ENCODE assay signal across 8 cellular contexts in genomic region chr14:73759183-73759713, GRCh38. TPM values are rescaled to one million over a fixed set of nuclear protein-coding genes. Genes with fewer than 3 reads are reported as not detected.
DNase-seq lines count a peak whose midpoint lies in the region; ATAC-seq and TF ChIP-seq lines count a peak whose summit lies in the region.

No MANE protein-coding gene starts in this region.

- no peak for ATAC-seq in GM18858 (IDR thresholded peaks at IDR 0.05; ENCODE audit: unreplicated experiment)
- ATAC-seq in HG03097 (IDR thresholded peaks at IDR 0.05; ENCODE audit: low FRiP score, unreplicated experiment) = no peak

- H3K27ac ChIP-seq in PC-9 (peak overlapping the region; percentile 90; the same call in 1 of the 2 replicates), ascending aorta (peak overlapping the region; percentile 98 to 99), right atrium auricular region (peak overlapping the region; percentile 95 to 99)

- CTCF ChIA-PET in PC-9 (lab: Charles Lee) = interaction anchor here (0.6 to 1.6 kb wide), 6 partner anchors 9 to 91 kb away, joined by 3 to 5 read pairs (median 3); no protein-coding TSS in a partner anchor

- H3F3A ChIP-seq in PC-9 (ENCODE audit: insufficient read depth, low read depth) = peaks cover 50% of the 10 kb centered on the region

- no peaks in the 10 kb centered on the region for H3K27me3 ChIP-seq in PC-9 (ENCODE audit: insufficient read depth, low read depth)
- H3K27me3 ChIP-seq in ascending aorta = no peaks in the 10 kb centered on the region
- H3K27me3 ChIP-seq in right atrium auricular region = no peaks in the 10 kb centered on the region

- H4K20me1 ChIP-seq in PC-9 (ENCODE audit: insufficient read depth) = no peaks in the 10 kb centered on the region

- intact Hi-C loops in PC-9 (cut with micrococcal nuclease; ENCODE audit: unreplicated experiment) (loop anchor here (2.0 to 5.0 kb wide), 2 partner anchors 30 to 97 kb away; no protein-coding TSS in a partner anchor), ascending aorta (cut with DNase I) (loop anchor here (10.0 kb wide), 1 partner anchor 326 kb away; the partner anchor contains the start of genes ALDH6A1 and LIN52), posterior vena cava (cut with DNase I) (loop anchor here in 1 of 2 donors (2.0 kb wide), 1 partner anchor 28 kb away; no protein-coding TSS in a partner anchor)

- peak overlapping the region; percentile 96 for H3K4me2 ChIP-seq in PC-9

- H2AFZ ChIP-seq in PC-9 = no peak overlapping the region

- H3K9me3 ChIP-seq in PC-9 (ENCODE audit: insufficient read depth, low read depth) = no peaks in the 10 kb centered on the region
- H3K9me3 ChIP-seq in ascending aorta = no peaks in the 10 kb centered on the region
- no peaks in the 10 kb centered on the region for H3K9me3 ChIP-seq in right atrium auricular region

- H3K4me3 ChIP-seq in PC-9 (peak overlapping the region; percentile 90), ascending aorta (peak overlapping the region; percentile 83 to 92), right atrium auricular region (peak overlapping the region; percentile 75 to 85)

- BruUV-seq in PC-9 (replicated peaks; lab: Mats Ljungman, UMichigan) = no TSS peak

- no peaks in the 10 kb centered on the region for H3K36me3 ChIP-seq in PC-9 (ENCODE audit: low read depth)
- H3K36me3 ChIP-seq in ascending aorta = no peaks in the 10 kb centered on the region
- no peaks in the 10 kb centered on the region for H3K36me3 ChIP-seq in right atrium auricular region

- H3K79me2 ChIP-seq in PC-9 (ENCODE audit: low read depth) = peaks cover 66% of the 10 kb centered on the region

- POLR2A ChIA-PET in PC-9 (lab: Charles Lee; ENCODE audit: unreplicated experiment) = interaction anchor here (0.5 to 1.2 kb wide), 6 partner anchors 26 to 734 kb away, joined by 3 to 14 read pairs (median 5); partner anchors contain the start of genes ISCA2 and NPC2

- TF ChIP-seq CTCF in PC-9 (conservative IDR thresholded peaks at IDR 0.05) (no peak), ascending aorta (IDR thresholded peaks at IDR 0.05) (no peak), right atrium auricular region (IDR thresholded peaks at IDR 0.05) (no peak)

- peaks cover 59% of the 10 kb centered on the region for H3K4me1 ChIP-seq in PC-9 (replicated peaks; ENCODE audit: insufficient read depth)
- peaks cover 36 to 82% of the 10 kb centered on the region in 2 donors for H3K4me1 ChIP-seq in ascending aorta
- H3K4me1 ChIP-seq in right atrium auricular region = peaks cover 0 to 89% of the 10 kb centered on the region in 2 donors

- H3K9me2 ChIP-seq in PC-9 (ENCODE audit: insufficient read depth) = no peaks in the 10 kb centered on the region

- DNase-seq in NCI-H82 (lab: John Stamatoyannopoulos, UW) (peak; percentile 71), NCI-H82 treated with DMSO at 0.1 percent for 48 hours (lab: John Stamatoyannopoulos, UW; ENCODE audit: unreplicated experiment) (no peak), PC-9 (peak in 1 of 2 experiments; percentile 61), ascending aorta (ENCODE audit: low spot score in 2 of 2) (no peak), right atrium auricular region (ENCODE audit: low spot score) (peak; percentile 82), posterior vena cava (ENCODE audit: low spot score) (peak; percentile 95)

RNA-seq across cellular contexts. Expression of gene PNMA1, which starts 45.1 kb away (rescaled TPM):
- total RNA-seq in PC-9 (2021) (13.6 and 16.8 TPM in 2 replicates), ascending aorta (30.2 TPM), right atrium auricular region (10 to 100 TPM; 17.1 to 18.3 TPM), posterior vena cava (10 to 100 TPM; 64.8 to 88.7 TPM)

Comparison
In these comparisons a context has a peak if more than half of its experiments do, and no peak if none do; other contexts are left out.
1. DNase-seq: peak in NCI-H82 (single experiment), right atrium auricular region (single experiment) and posterior vena cava (single experiment); none in NCI-H82 treated with DMSO at 0.1 percent for 48 hours (single experiment) and ascending aorta (0 of 2).
2. Peak in every context shown above with its lines, with median percentiles within 50 percentile points of each other: H3K27ac ChIP-seq and H3K4me3 ChIP-seq.